ENCODE assay signal across 1 cellular context in the genomic region with DNA sequence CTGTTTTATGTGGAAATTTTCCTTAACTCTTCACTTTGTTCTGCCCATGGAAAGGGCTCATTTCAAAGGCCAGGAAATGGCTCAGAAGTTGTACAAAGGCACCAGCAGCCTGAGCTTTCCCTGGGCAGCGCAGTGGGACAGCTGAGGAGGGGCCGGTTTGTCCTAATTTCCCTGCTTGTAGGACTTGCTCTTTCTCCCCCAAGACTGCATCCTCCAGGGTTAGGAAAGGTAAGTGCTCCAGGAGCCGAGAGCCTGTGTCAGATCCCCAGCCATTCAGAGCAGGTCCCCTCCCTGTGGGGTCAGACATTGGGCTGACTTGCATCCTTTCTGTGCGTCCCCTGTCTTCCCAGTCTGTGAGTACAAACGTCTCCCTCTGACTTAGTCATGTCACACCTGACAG.
TF ChIP-seq lines count a peak whose summit lies in the region.

No MANE protein-coding gene starts in this region.

TF ChIP-seq in WTC11, 78 proteins besides CTCF, POLR2A, EP300 and RAD21:
- TF ChIP-seq, protein P1, sequence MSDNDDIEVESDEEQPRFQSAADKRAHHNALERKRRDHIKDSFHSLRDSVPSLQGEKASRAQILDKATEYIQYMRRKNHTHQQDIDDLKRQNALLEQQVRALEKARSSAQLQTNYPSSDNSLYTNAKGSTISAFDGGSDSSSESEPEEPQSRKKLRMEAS (CRISPR knock-in tag; IDR thresholded peaks at IDR 0.05) = no peak
- no peak for TF ChIP-seq NR1H2 (CRISPR knock-in tag; IDR thresholded peaks at IDR 0.05)
- TF ChIP-seq, protein P2, sequence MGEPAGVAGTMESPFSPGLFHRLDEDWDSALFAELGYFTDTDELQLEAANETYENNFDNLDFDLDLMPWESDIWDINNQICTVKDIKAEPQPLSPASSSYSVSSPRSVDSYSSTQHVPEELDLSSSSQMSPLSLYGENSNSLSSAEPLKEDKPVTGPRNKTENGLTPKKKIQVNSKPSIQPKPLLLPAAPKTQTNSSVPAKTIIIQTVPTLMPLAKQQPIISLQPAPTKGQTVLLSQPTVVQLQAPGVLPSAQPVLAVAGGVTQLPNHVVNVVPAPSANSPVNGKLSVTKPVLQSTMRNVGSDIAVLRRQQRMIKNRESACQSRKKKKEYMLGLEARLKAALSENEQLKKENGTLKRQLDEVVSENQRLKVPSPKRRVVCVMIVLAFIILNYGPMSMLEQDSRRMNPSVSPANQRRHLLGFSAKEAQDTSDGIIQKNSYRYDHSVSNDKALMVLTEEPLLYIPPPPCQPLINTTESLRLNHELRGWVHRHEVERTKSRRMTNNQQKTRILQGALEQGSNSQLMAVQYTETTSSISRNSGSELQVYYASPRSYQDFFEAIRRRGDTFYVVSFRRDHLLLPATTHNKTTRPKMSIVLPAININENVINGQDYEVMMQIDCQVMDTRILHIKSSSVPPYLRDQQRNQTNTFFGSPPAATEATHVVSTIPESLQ (CRISPR knock-in tag; IDR thresholded peaks at IDR 0.05) = no peak
- TF ChIP-seq, protein P3, sequence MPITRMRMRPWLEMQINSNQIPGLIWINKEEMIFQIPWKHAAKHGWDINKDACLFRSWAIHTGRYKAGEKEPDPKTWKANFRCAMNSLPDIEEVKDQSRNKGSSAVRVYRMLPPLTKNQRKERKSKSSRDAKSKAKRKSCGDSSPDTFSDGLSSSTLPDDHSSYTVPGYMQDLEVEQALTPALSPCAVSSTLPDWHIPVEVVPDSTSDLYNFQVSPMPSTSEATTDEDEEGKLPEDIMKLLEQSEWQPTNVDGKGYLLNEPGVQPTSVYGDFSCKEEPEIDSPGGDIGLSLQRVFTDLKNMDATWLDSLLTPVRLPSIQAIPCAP (CRISPR knock-in tag; IDR thresholded peaks at IDR 0.05) = no peak
- no peak for TF ChIP-seq TP53 (CRISPR knock-in tag; IDR thresholded peaks at IDR 0.05)
- TF ChIP-seq NR2C2 (CRISPR knock-in tag; IDR thresholded peaks at IDR 0.05) = no peak
- no peak for TF ChIP-seq ZNF263 (CRISPR knock-in tag; IDR thresholded peaks at IDR 0.05; ENCODE audit: low read depth)
- TF ChIP-seq, protein P4, sequence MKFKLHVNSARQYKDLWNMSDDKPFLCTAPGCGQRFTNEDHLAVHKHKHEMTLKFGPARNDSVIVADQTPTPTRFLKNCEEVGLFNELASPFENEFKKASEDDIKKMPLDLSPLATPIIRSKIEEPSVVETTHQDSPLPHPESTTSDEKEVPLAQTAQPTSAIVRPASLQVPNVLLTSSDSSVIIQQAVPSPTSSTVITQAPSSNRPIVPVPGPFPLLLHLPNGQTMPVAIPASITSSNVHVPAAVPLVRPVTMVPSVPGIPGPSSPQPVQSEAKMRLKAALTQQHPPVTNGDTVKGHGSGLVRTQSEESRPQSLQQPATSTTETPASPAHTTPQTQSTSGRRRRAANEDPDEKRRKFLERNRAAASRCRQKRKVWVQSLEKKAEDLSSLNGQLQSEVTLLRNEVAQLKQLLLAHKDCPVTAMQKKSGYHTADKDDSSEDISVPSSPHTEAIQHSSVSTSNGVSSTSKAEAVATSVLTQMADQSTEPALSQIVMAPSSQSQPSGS (CRISPR knock-in tag; IDR thresholded peaks at IDR 0.05; ENCODE audit: borderline replicate concordance, low read depth) = no peak
- TF ChIP-seq, protein P5, sequence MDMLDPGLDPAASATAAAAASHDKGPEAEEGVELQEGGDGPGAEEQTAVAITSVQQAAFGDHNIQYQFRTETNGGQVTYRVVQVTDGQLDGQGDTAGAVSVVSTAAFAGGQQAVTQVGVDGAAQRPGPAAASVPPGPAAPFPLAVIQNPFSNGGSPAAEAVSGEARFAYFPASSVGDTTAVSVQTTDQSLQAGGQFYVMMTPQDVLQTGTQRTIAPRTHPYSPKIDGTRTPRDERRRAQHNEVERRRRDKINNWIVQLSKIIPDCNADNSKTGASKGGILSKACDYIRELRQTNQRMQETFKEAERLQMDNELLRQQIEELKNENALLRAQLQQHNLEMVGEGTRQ (CRISPR knock-in tag; IDR thresholded peaks at IDR 0.05) = no peak
- no peak for TF ChIP-seq FOXJ3 (CRISPR knock-in tag; IDR thresholded peaks at IDR 0.05; ENCODE audit: borderline replicate concordance)
- TF ChIP-seq, protein P6, sequence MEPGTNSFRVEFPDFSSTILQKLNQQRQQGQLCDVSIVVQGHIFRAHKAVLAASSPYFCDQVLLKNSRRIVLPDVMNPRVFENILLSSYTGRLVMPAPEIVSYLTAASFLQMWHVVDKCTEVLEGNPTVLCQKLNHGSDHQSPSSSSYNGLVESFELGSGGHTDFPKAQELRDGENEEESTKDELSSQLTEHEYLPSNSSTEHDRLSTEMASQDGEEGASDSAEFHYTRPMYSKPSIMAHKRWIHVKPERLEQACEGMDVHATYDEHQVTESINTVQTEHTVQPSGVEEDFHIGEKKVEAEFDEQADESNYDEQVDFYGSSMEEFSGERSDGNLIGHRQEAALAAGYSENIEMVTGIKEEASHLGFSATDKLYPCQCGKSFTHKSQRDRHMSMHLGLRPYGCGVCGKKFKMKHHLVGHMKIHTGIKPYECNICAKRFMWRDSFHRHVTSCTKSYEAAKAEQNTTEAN (CRISPR knock-in tag; IDR thresholded peaks at IDR 0.05) = no peak
- TF ChIP-seq GTF2I (CRISPR knock-in tag; conservative IDR thresholded peaks at IDR 0.05) = no peak
